In genomic region chr7:106553446-106553836, GRCh38 we compare ENCODE assay signal across 23 cellular contexts.
"Had no signal": no experiment of that assay in that cellular context is flagged by ENCODE, and none has a peak within 500 bp of the region (broad histone marks: within the 10 kb centered on the region; RNA-seq: fewer than 3 reads in every experiment).

No MANE protein-coding gene starts in this region.

- H3K27ac Mint-ChIP-seq: activated naive CD8-positive, alpha-beta T cell treated with anti-CD3 and anti-CD28 coated beads for 36 hours; immature natural killer cell; mesothelial cell of epicardium; naive thymus-derived CD8-positive, alpha-beta T cell; neural progenitor cell had no signal

- H3K4me1 Mint-ChIP-seq: activated naive CD8-positive, alpha-beta T cell treated with anti-CD3 and anti-CD28 coated beads for 36 hours; central memory CD8-positive, alpha-beta T cell; immature natural killer cell; mesothelial cell of epicardium; neural progenitor cell had no signal

- H3K4me1 ChIP-seq: esophagus muscularis mucosa, neural progenitor cell, right lobe of liver, testis, vagina had no signal

- FAIRE-seq: astrocyte, colon, frontal cortex had no signal

- H3K36me3 ChIP-seq: esophagus muscularis mucosa, neural progenitor cell, right lobe of liver, vagina had no signal

- H3K27me3 ChIP-seq: esophagus muscularis mucosa, hepatocyte, neural progenitor cell, right lobe of liver, testis, vagina had no signal

- H3K4me3 Mint-ChIP-seq: activated naive CD8-positive, alpha-beta T cell treated with anti-CD3 and anti-CD28 coated beads for 36 hours; activated T-cell treated with anti-CD3 and anti-CD28 coated beads, Interleukin-2, amount 50 U/mL, for 4 hours; central memory CD8-positive, alpha-beta T cell; immature natural killer cell; mesothelial cell of epicardium; naive thymus-derived CD8-positive, alpha-beta T cell; neural progenitor cell had no signal

- DNase-seq: activated CD4-positive, alpha-beta T cell treated with anti-CD3 and anti-CD28 coated beads, Interleukin-2, amount 50 U/mL, for 48 hours; activated CD8-positive, alpha-beta memory T cell treated with anti-CD3 and anti-CD28 coated beads, Interleukin-2, amount 50 U/mL, for 48 hours; activated naive CD4-positive, alpha-beta T cell treated with Interleukin-2 at 50 U/mL for 16 hours; activated naive CD8-positive, alpha-beta T cell treated with anti-CD3 and anti-CD28 coated beads for 36 hours; activated T-cell treated with anti-CD3 and anti-CD28 coated beads, Interleukin-2, amount 50 U/mL, for 4 hours; glutamatergic neuron; immature natural killer cell; posterior cingulate gyrus; right lobe of liver; stimulated activated naive CD4-positive, alpha-beta T cell; testis had no signal

- H2AFZ ChIP-seq: hepatocyte, neural progenitor cell had no signal

- H3K36me3 Mint-ChIP-seq: immature natural killer cell; mesothelial cell of epicardium; naive thymus-derived CD8-positive, alpha-beta T cell; neural progenitor cell had no signal

- ATAC-seq: activated T-cell treated with anti-CD3 and anti-CD28 coated beads, Interleukin-2, amount 50 U/mL, for 4 hours had no signal

- H3K27ac ChIP-seq: esophagus muscularis mucosa, hepatocyte, neural progenitor cell, right lobe of liver, testis, vagina had no signal

- H3K9me3 Mint-ChIP-seq: central memory CD8-positive, alpha-beta T cell had no signal

- H3K4me2 ChIP-seq: hepatocyte, neural progenitor cell had no signal

- H3K79me2 ChIP-seq: hepatocyte had no signal

- H3K9ac ChIP-seq: neural progenitor cell had no signal

- H3K4me3 ChIP-seq: esophagus muscularis mucosa, hepatocyte, lung, neural progenitor cell, right lobe of liver, skin epidermis, testis, vagina had no signal

- H3K9me3 ChIP-seq: right lobe of liver, testis, vagina had no signal
